8 cellular contexts compared by ENCODE assay signal in genomic region chr6:109455161-109455501, GRCh38. TPM values are rescaled to one million over a fixed set of nuclear protein-coding genes. Genes with fewer than 3 reads are reported as not detected.
DNase-seq lines count a peak whose midpoint lies in the region; ATAC-seq and TF ChIP-seq lines count a peak whose summit lies in the region.

No MANE protein-coding gene starts in this region.

- ATAC-seq in GM21526 (IDR thresholded peaks at IDR 0.05; ENCODE audit: low FRiP score, unreplicated experiment) (peak; percentile 16), Right ventricle myocardium superior (ENCODE audit: poor library complexity) (peak; percentile 6), gastrocnemius medialis (no peak)
- peak; percentile 46 to 52 for ATAC-seq in activated T-cell treated with anti-CD3 and anti-CD28 coated beads, Interleukin-2, amount 50 U/mL, for 72 hours (replicated peaks in 1 of 2)

- H3K36me3 ChIP-seq in GM06990 (ENCODE audit: control insufficient read depth, insufficient read depth, low read length) = peaks cover 18% of the 10 kb centered on the region
- no peaks in the 10 kb centered on the region for H3K36me3 ChIP-seq in gastrocnemius medialis

- intact Hi-C loops in Right ventricle myocardium superior (cut with DNase I) = no loop called here
- intact Hi-C loops in gastrocnemius medialis (cut with DNase I; ENCODE audit: low total_unique reads) = loop anchor here (5.0 to 10.0 kb wide), 3 partner anchors 73 to 900 kb away; partner anchors contain the start of genes AK9, CD164 and FIG4

- H3K36me3 Mint-ChIP-seq in activated T-cell treated with anti-CD3 and anti-CD28 coated beads, Interleukin-2, amount 50 U/mL, for 72 hours (ENCODE audit: insufficient read depth in 2 of 2) = peaks cover 3 to 7% of the 10 kb centered on the region in 2 donors

- no peaks in the 10 kb centered on the region for H3K9me3 ChIP-seq in gastrocnemius medialis

- no peaks in the 10 kb centered on the region for H3K27me3 ChIP-seq in GM06990 (replicated peaks; ENCODE audit: control insufficient read depth, insufficient read depth, low read length)
- H3K27me3 ChIP-seq in gastrocnemius medialis = no peaks in the 10 kb centered on the region

- no peak for TF ChIP-seq POLR2A in gastrocnemius medialis (IDR thresholded peaks at IDR 0.05)

- DNase-seq in GM06990 (ENCODE audit: extremely low read depth, insufficient read length) = no peak
- DNase-seq in KBM-7 = peak; percentile 59
- DNase-seq in activated T-cell treated with anti-CD3 and anti-CD28 coated beads, Interleukin-2, amount 50 U/mL, for 72 hours = peak; percentile 65 to 66
- DNase-seq in Right ventricle myocardium superior = peak; percentile 54
- DNase-seq in gastrocnemius medialis = no peak
- no peak for DNase-seq in D341Med (ENCODE audit: low spot score)
- no peak for DNase-seq in HPDE6-E6E7 (ENCODE audit: extremely low spot score)

- peak overlapping the region; percentile 61 to 74 (median 72) for H3K27ac ChIP-seq in gastrocnemius medialis

- no peaks in the 10 kb centered on the region for H3K9me3 Mint-ChIP-seq in activated T-cell treated with anti-CD3 and anti-CD28 coated beads, Interleukin-2, amount 50 U/mL, for 72 hours

- H3K27ac Mint-ChIP-seq in activated T-cell treated with anti-CD3 and anti-CD28 coated beads, Interleukin-2, amount 50 U/mL, for 72 hours = peak overlapping the region; percentile 13

- TF ChIP-seq CTCF in GM06990 (IDR thresholded peaks at IDR 0.05; ENCODE audit: insufficient read depth, low read length, poor library complexity, severe bottlenecking) (no peak), gastrocnemius medialis (IDR thresholded peaks at IDR 0.05 in 4 of 5, conservative IDR thresholded peaks at IDR 0.05 in 1 of 5) (no peak)

- H3K4me1 Mint-ChIP-seq in activated T-cell treated with anti-CD3 and anti-CD28 coated beads, Interleukin-2, amount 50 U/mL, for 72 hours (ENCODE audit: low read depth) = peaks cover 65% of the 10 kb centered on the region

- H3K4me3 Mint-ChIP-seq in activated T-cell treated with anti-CD3 and anti-CD28 coated beads, Interleukin-2, amount 50 U/mL, for 72 hours = peak overlapping the region; percentile 86 to 99

- in situ Hi-C loops in KBM-7 (cut with MboI; ENCODE audit: low pct_unique_long_range_greater_than_20kb, low sequenced_read_pairs) = no loop called here
- in situ Hi-C loops in gastrocnemius medialis (cut with MboI; ENCODE audit: low sequenced_read_pairs in 4 of 4) = no loop called here

- H3K27me3 Mint-ChIP-seq in activated T-cell treated with anti-CD3 and anti-CD28 coated beads, Interleukin-2, amount 50 U/mL, for 72 hours (ENCODE audit: low read depth) = no peaks in the 10 kb centered on the region

- H3K4me1 ChIP-seq in gastrocnemius medialis = peaks cover 18 to 34% of the 10 kb centered on the region in 2 donors

- H3K4me3 ChIP-seq in GM06990 (replicated peaks; ENCODE audit: low read depth, low read length) (peak overlapping the region; percentile 93), gastrocnemius medialis (peak overlapping the region; percentile 67 to 94 (median 80))

RNA-seq across cellular contexts. Expression of gene MICAL1, which starts 0.4 kb away (rescaled TPM):
- 10 to 100 TPM; 70.4 to 76.7 TPM for total RNA-seq in activated T-cell treated with anti-CD3 and anti-CD28 coated beads, Interleukin-2, amount 50 U/mL, for 72 hours
- 5.0 TPM for total RNA-seq in Right ventricle myocardium superior
- total RNA-seq in gastrocnemius medialis = 10 to 100 TPM in 1 of 4 donors, 1 to 10 TPM in 3; 6.0 to 11.6 (median 8.0) TPM

RNA-seq across cellular contexts. Expression of gene SMPD2, which starts 14.6 kb away (rescaled TPM):
- 1 to 10 TPM; 6.7 to 8.8 TPM for total RNA-seq in activated T-cell treated with anti-CD3 and anti-CD28 coated beads, Interleukin-2, amount 50 U/mL, for 72 hours
- total RNA-seq in Right ventricle myocardium superior = 4.1 TPM
- total RNA-seq in gastrocnemius medialis = 1 to 10 TPM; 3.9 to 7.7 (median 5.9) TPM

RNA-seq across cellular contexts. Expression of gene PPIL6, which starts 14.7 kb away (rescaled TPM):
- under 1 TPM; 0.17 to 0.56 TPM for total RNA-seq in activated T-cell treated with anti-CD3 and anti-CD28 coated beads, Interleukin-2, amount 50 U/mL, for 72 hours
- total RNA-seq in Right ventricle myocardium superior (5.5 TPM), gastrocnemius medialis (1 to 10 TPM in 3 of 4 donors, under 1 TPM in 1; 0.64 to 2.9 (median 1.3) TPM)

RNA-seq across cellular contexts. Expression of gene ZBTB24, which starts 27.9 kb away (rescaled TPM):
- 10 to 100 TPM; 14.2 to 15.9 TPM for total RNA-seq in activated T-cell treated with anti-CD3 and anti-CD28 coated beads, Interleukin-2, amount 50 U/mL, for 72 hours
- total RNA-seq in Right ventricle myocardium superior (2.4 TPM), gastrocnemius medialis (10 to 100 TPM in 1 of 4 donors, 1 to 10 TPM in 3; 3.7 to 10.5 (median 6.1) TPM)

Comparison
In these comparisons a context has a peak if more than half of its experiments do, and no peak if none do; other contexts are left out.
1. DNase-seq: peak in KBM-7 (single experiment), activated T-cell treated with anti-CD3 and anti-CD28 coated beads, Interleukin-2, amount 50 U/mL, for 72 hours (2 of 2) and Right ventricle myocardium superior (single experiment); none in GM06990 (single experiment), gastrocnemius medialis (0 of 2), D341Med (single experiment) and HPDE6-E6E7 (single experiment).
2. ATAC-seq: peak in GM21526 (single experiment), activated T-cell treated with anti-CD3 and anti-CD28 coated beads, Interleukin-2, amount 50 U/mL, for 72 hours (2 of 2) and Right ventricle myocardium superior (single experiment); none in gastrocnemius medialis (0 of 2).
3. RNA of gene MICAL1, which starts 0.4 kb away (total RNA-seq): 70.4 to 76.7 TPM in activated T-cell treated with anti-CD3 and anti-CD28 coated beads, Interleukin-2, amount 50 U/mL, for 72 hours; 6.0 to 11.6 TPM in gastrocnemius medialis and 5.0 TPM in Right ventricle myocardium superior (single experiment); every median in the first group is over 4 times any median in the second.